8 cellular contexts compared by ENCODE assay signal in the genomic region with DNA sequence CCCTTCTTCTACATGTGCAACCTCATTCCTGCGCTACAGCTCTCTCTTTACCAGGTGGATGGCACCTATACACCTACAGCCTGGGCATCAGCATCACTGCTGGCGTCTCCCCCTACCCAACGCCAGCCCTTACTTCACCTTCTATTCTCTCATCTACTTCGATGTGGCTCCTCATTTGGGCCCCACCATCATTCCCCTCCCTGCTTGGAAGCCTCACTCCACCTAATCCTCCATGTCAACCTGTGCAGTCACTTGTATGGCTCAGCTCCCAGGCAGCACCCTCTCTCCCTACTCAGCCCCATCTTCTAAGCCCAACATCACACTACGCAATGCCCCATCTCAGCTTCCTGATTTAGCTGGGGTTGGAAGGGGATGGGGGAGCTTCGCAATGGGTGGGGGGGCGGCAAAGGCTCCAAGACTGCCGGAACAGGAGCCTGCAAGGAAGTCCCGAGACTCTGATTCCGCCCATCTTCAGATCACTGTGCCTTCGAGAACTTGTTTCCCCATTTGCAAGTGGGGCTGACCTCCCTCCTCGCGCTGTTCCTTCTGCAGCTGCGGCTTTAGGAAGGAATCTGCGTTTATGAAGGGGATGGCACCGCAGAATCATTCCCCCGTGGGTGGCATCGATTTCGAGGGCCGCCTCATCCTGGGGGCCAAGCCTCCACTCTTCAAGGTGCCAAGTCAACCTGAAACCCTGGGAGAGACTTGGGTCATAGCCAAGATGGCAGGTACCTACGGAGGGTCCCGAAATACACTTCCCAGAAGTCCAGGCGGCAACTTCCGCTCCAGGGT. TPM values are rescaled to one million over a fixed set of nuclear protein-coding genes. Genes with fewer than 3 reads are reported as not detected.
DNase-seq lines count a peak whose midpoint lies in the region; ATAC-seq and TF ChIP-seq lines count a peak whose summit lies in the region.

No MANE protein-coding gene starts in this region.

- peak overlapping the region; percentile 98 for H3K27ac Mint-ChIP-seq in Caco-2 (ENCODE audit: unreplicated experiment)

- H3K27ac ChIP-seq in Peyer's patch, result peak overlapping the region; percentile 89 to 98 (median 96)
- H3K27ac ChIP-seq in esophagus (ENCODE audit: low read depth in 2 of 2, low read length in 1 of 2), result peak overlapping the region; percentile 87 to 100
- peak overlapping the region; percentile 99 for H3K27ac ChIP-seq in parathyroid adenoma

- POLR2A ChIA-PET in Caco-2 (lab: Charles Lee), result interaction anchor here (1.3 kb wide), 1 partner anchor 13 kb away, joined by 5 read pairs; no protein-coding TSS in a partner anchor

- peaks cover 39% of the 10 kb centered on the region for H3K36me3 Mint-ChIP-seq in Caco-2 (ENCODE audit: insufficient read depth, unreplicated experiment)

- H3K9me3 Mint-ChIP-seq in Caco-2 (ENCODE audit: unreplicated experiment), result no peaks in the 10 kb centered on the region

- TF ChIP-seq CTCF in Caco-2 (IDR thresholded peaks at IDR 0.05; ENCODE audit: insufficient read depth in 1 of 2, low read depth in 1 of 2, low read length in 1 of 2, severe bottlenecking in 1 of 2, unreplicated experiment in 1 of 2), result no peak
- TF ChIP-seq CTCF in Peyer's patch (IDR thresholded peaks at IDR 0.05), result no peak
- TF ChIP-seq CTCF in parathyroid adenoma (IDR thresholded peaks at IDR 0.05), result no peak

- H3K9me3 ChIP-seq in Caco-2 (no peaks in the 10 kb centered on the region), Peyer's patch (no peaks in the 10 kb centered on the region), esophagus (ENCODE audit: control insufficient read depth in 2 of 2, insufficient read depth in 1 of 2, low read depth in 1 of 2, low read length in 1 of 2) (no peaks in the 10 kb centered on the region), parathyroid adenoma (ENCODE audit: control insufficient read depth, low read length) (no peaks in the 10 kb centered on the region)

- peaks cover 3% of the 10 kb centered on the region for H3K79me2 ChIP-seq in parathyroid adenoma

- BruUV-seq in Caco-2 (replicated peaks; lab: Mats Ljungman, UMichigan), result no TSS peak

- no peak overlapping the region for H3K9ac ChIP-seq in parathyroid adenoma

- ATAC-seq in GM21619 (IDR thresholded peaks at IDR 0.05; ENCODE audit: unreplicated experiment), result no peak

- H3K36me3 ChIP-seq in Caco-2 (ENCODE audit: control insufficient read depth, insufficient read depth, low read length) (no peaks in the 10 kb centered on the region), Peyer's patch (peaks cover 0 to 23% (median 0%) of the 10 kb centered on the region in 3 donors), esophagus (ENCODE audit: control insufficient read depth in 2 of 2, insufficient read depth in 2 of 2, low read length in 1 of 2) (peaks cover 3 to 21% of the 10 kb centered on the region in 2 donors), parathyroid adenoma (ENCODE audit: control insufficient read depth, insufficient read depth, low read length) (no peaks in the 10 kb centered on the region)

- peak overlapping the region; percentile 87 for H3K4me3 Mint-ChIP-seq in Caco-2 (ENCODE audit: unreplicated experiment)

- intact Hi-C loops in Caco-2 (cut with micrococcal nuclease; ENCODE audit: unreplicated experiment), result loop anchor here (1.0 kb wide), 1 partner anchor 9 kb away; no protein-coding TSS in a partner anchor

- H3K4me2 ChIP-seq in parathyroid adenoma (ENCODE audit: low read length), result peak overlapping the region; percentile 66

- H2AFZ ChIP-seq in parathyroid adenoma, result peak overlapping the region; percentile 76

- H3K4me1 Mint-ChIP-seq in Caco-2 (ENCODE audit: low read depth, unreplicated experiment), result peaks cover 17% of the 10 kb centered on the region

- DNase-seq in Caco-2, result no peak
- DNase-seq in Peyer's patch, result peak in 1 of 3 donors; percentile 46
- no peak for DNase-seq in dermis blood vessel endothelial cell
- DNase-seq in NCI-H774 (lab: John Stamatoyannopoulos, UW), result no peak
- DNase-seq in SW 1271 (lab: John Stamatoyannopoulos, UW), result no peak

- H3K27me3 ChIP-seq in Caco-2 (replicated peaks; ENCODE audit: control insufficient read depth, insufficient read depth, low read length), result no peaks in the 10 kb centered on the region
- no peaks in the 10 kb centered on the region for H3K27me3 ChIP-seq in Peyer's patch
- H3K27me3 ChIP-seq in esophagus (ENCODE audit: control insufficient read depth in 1 of 2, insufficient read depth in 2 of 2, low read length in 2 of 2), result no peaks in the 10 kb centered on the region
- no peaks in the 10 kb centered on the region for H3K27me3 ChIP-seq in parathyroid adenoma (ENCODE audit: control insufficient read depth, insufficient read depth, low read length)

- TF ChIP-seq POLR2A in Peyer's patch (IDR thresholded peaks at IDR 0.05), result no peak

- 37 to 45% methylated on average over 22 to 24 of the region's 24 CpGs for WGBS in esophagus, 2 donors

- CTCF ChIA-PET in Caco-2 (lab: Charles Lee), result no interaction called here

- H3K27me3 Mint-ChIP-seq in Caco-2 (ENCODE audit: insufficient read depth, unreplicated experiment), result no peaks in the 10 kb centered on the region

- H3K4me1 ChIP-seq in Caco-2, result no peaks in the 10 kb centered on the region
- peaks cover 0 to 12% (median 7%) of the 10 kb centered on the region in 4 donors for H3K4me1 ChIP-seq in Peyer's patch
- H3K4me1 ChIP-seq in esophagus (ENCODE audit: control insufficient read depth in 2 of 2, insufficient read depth in 2 of 2, low read length in 1 of 2), result peaks cover 4 to 7% of the 10 kb centered on the region in 2 donors
- H3K4me1 ChIP-seq in parathyroid adenoma, result peaks cover 5% of the 10 kb centered on the region

- H3K4me3 ChIP-seq in Caco-2 (ENCODE audit: low read depth, low read length) (peak overlapping the region; percentile 67), Peyer's patch (peak overlapping the region; percentile 53 to 76 (median 74)), esophagus (ENCODE audit: low read depth in 1 of 2, low read length in 2 of 2) (peak overlapping the region; percentile 64 to 70), parathyroid adenoma (ENCODE audit: low read depth, low read length) (peak overlapping the region; percentile 87)

RNA-seq across cellular contexts. Expression of a gene that starts 0.9 kb away (rescaled TPM):
- total RNA-seq in Caco-2 (2022) (20.4 and 25.6 TPM in 2 replicates), Peyer's patch (100 to 1,000 TPM in 1 of 4 donors, 10 to 100 TPM in 3; 60.9 to 123 (median 82.3) TPM), dermis blood vessel endothelial cell (14.5 and 15.8 TPM in 2 replicates)
- polyA plus RNA-seq in esophagus, result 10 to 100 TPM; 15.3 to 35.9 TPM

RNA-seq across cellular contexts. Expression of a gene that starts 13.8 kb away (rescaled TPM):
- total RNA-seq in Caco-2 (2022) (133 and 139 TPM in 2 replicates), Peyer's patch (10 to 100 TPM; 10.2 to 37.1 (median 18.5) TPM), dermis blood vessel endothelial cell (58.9 and 67.6 TPM in 2 replicates)
- polyA plus RNA-seq in esophagus, result 10 to 100 TPM; 22.7 to 41.4 TPM

RNA-seq across cellular contexts. Expression of a gene that starts 17.3 kb away (rescaled TPM):
- total RNA-seq in Caco-2 (2022) (110 and 112 TPM in 2 replicates), Peyer's patch (100 to 1,000 TPM in 2 of 4 donors, 10 to 100 TPM in 2; 79.2 to 115 (median 101) TPM), dermis blood vessel endothelial cell (84.6 and 107 TPM in 2 replicates)
- polyA plus RNA-seq in esophagus, result 100 to 1,000 TPM; 174 to 262 TPM

RNA-seq across cellular contexts. Expression of a gene that starts 28.4 kb away (rescaled TPM):
- 837 and 863 TPM in 2 replicates for total RNA-seq in Caco-2 (2022)
- 100 to 1,000 TPM; 164 to 281 (median 196) TPM for total RNA-seq in Peyer's patch
- 100 to 1,000 TPM; 159 to 175 TPM for polyA plus RNA-seq in esophagus
- total RNA-seq in dermis blood vessel endothelial cell, result 259 and 492 TPM in 2 replicates

RNA-seq across cellular contexts. Expression of a gene that starts 52.6 kb away (rescaled TPM):
- total RNA-seq in Caco-2 (2022), result 14.6 and 14.8 TPM in 2 replicates
- total RNA-seq in Peyer's patch, result 10 to 100 TPM in 3 of 4 donors, 1 to 10 TPM in 1; 7.4 to 21.6 (median 14.3) TPM
- polyA plus RNA-seq in esophagus, result 1 to 10 TPM; 6.4 to 7.4 TPM
- total RNA-seq in dermis blood vessel endothelial cell, result 6.1 and 9.3 TPM in 2 replicates
